In the genomic region with DNA sequence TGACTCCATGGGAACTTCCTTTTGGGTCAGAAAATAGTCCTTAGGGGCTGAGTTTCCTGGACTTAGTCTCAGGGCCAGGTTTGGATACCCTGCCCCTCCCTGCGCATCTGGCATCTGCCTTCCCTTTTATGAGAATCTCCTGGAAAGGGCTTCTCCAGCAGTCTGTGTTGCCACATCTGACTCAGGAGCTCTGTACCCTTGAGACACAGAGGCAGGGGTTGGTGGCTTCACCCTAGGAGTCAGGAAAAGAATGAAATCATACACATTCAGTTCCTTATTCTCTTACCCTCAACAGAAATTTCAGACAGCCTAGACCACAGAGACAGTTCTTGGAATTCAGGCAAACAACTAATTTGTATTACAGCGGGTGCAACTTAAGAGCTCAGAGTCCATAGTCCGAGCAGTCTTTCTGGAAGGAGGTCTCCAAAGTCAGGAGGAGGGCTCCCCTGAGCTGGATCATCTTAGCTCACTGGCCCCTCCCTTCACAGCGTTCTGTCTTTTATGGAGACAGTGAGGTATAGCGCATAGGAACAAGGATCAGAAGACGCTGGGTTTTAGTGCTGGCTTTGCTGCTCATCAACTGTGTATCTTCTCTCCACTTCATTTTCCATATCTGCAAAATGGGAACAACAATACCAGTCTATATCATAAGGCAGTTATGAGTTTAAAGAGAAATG, we compare ENCODE assay signal across 10 cellular contexts. TPM values are rescaled to one million over a fixed set of nuclear protein-coding genes. Genes with fewer than 3 reads are reported as not detected.
DNase-seq lines count a peak whose midpoint lies in the region; FAIRE-seq and TF ChIP-seq lines count a peak whose summit lies in the region.
"Had no signal": no experiment of that assay in that cellular context is flagged by ENCODE, and none has a peak within 500 bp of the region (broad histone marks: within the 10 kb centered on the region; RNA-seq: fewer than 3 reads in every experiment).

No MANE protein-coding gene starts in this region.

- H3K27ac ChIP-seq in kidney (ENCODE audit: low read depth in 2 of 2, low read length in 2 of 2): peak overlapping the region; percentile 38 to 70
- H3K27ac ChIP-seq in transverse colon: peak overlapping the region; percentile 64 to 81 (median 80)
- H3K27ac ChIP-seq: SK-N-MC had no signal

- H3K9me3 ChIP-seq in adipocyte (ENCODE audit: control insufficient read depth, low read length) (no peaks in the 10 kb centered on the region), kidney (ENCODE audit: control insufficient read depth in 1 of 2, low read length in 2 of 2) (no peaks in the 10 kb centered on the region), transverse colon (no peaks in the 10 kb centered on the region)

- H3K4me1 Mint-ChIP-seq in activated T-cell treated with anti-CD3 and anti-CD28 coated beads, Interleukin-2, amount 50 U/mL, for 24 hours (ENCODE audit: low read depth): peaks cover 42% of the 10 kb centered on the region

- 56 to 74% methylated on average over 3 to 6 of the region's 6 CpGs for WGBS in transverse colon (ENCODE audit: low coverage in 1 of 2), 2 donors

- H3K36me3 ChIP-seq in adipocyte (ENCODE audit: control insufficient read depth, insufficient read depth, low read length, severe bottlenecking) (no peaks in the 10 kb centered on the region), kidney (ENCODE audit: control insufficient read depth in 1 of 2, insufficient read depth in 2 of 2, low read length in 2 of 2) (no peaks in the 10 kb centered on the region), transverse colon (no peaks in the 10 kb centered on the region)

- H3K27me3 ChIP-seq in adipocyte (replicated peaks; ENCODE audit: control insufficient read depth, insufficient read depth, low read length): no peaks in the 10 kb centered on the region
- peaks cover 15% of the 10 kb centered on the region for H3K27me3 ChIP-seq in transverse colon

- H3K4me3 ChIP-seq in adipocyte (ENCODE audit: low read length) (peak overlapping the region; percentile 14), kidney (ENCODE audit: low read length in 2 of 2) (no peak overlapping the region), transverse colon (no peak overlapping the region)
- H3K4me3 ChIP-seq: SK-N-MC had no signal

- no peak for TF ChIP-seq POLR2A in transverse colon (IDR thresholded peaks at IDR 0.05)

- H3K9me3 Mint-ChIP-seq in activated T-cell treated with anti-CD3 and anti-CD28 coated beads, Interleukin-2, amount 50 U/mL, for 24 hours: no peaks in the 10 kb centered on the region

- FAIRE-seq in kidney (lab: Jason Lieb, UNC): no peak
- FAIRE-seq: frontal cortex had no signal

- intact Hi-C loops in kidney (cut with DNase I): no loop called here
- intact Hi-C loops in transverse colon (cut with DNase I; ENCODE audit: low total_unique reads): no loop called here

- no peak for TF ChIP-seq EP300 in transverse colon (IDR thresholded peaks at IDR 0.05; ENCODE audit: low read depth)

- in situ Hi-C loops in transverse colon (cut with MboI; ENCODE audit: low pct_ligation_motif_present in 1 of 4, low pct_unique_long_range_greater_than_20kb in 1 of 4, low sequenced_read_pairs in 3 of 4): no loop called here

- H3K9ac ChIP-seq in adipocyte (ENCODE audit: low read length): peak overlapping the region; percentile 77
- no peak overlapping the region for H3K9ac ChIP-seq in kidney (ENCODE audit: low read length in 2 of 2)

- no peak for DNase-seq in activated T-cell treated with anti-CD3 and anti-CD28 coated beads, Interleukin-2, amount 50 U/mL, for 24 hours
- DNase-seq in activated T-cell treated with anti-CD3 and anti-CD28 coated beads, Interleukin-2, amount 50 U/mL, for 48 hours: no peak
- DNase-seq in adipocyte (ENCODE audit: low read depth): peak; percentile 62
- DNase-seq in kidney: peak; percentile 45
- DNase-seq in transverse colon: peak; percentile 22
- DNase-seq in DMS53 (lab: John Stamatoyannopoulos, UW): no peak
- no peak for DNase-seq in stimulated activated CD4-positive, alpha-beta T cell treated with anti-CD3 and anti-CD28 coated beads, Interleukin-2, amount 100 ng/mL, for 48 hours
- DNase-seq in NCI-H2107 (lab: John Stamatoyannopoulos, UW): no peak

- H3K27me3 Mint-ChIP-seq in activated T-cell treated with anti-CD3 and anti-CD28 coated beads, Interleukin-2, amount 50 U/mL, for 24 hours: peaks cover 46% of the 10 kb centered on the region

- no peak for TF ChIP-seq CTCF in kidney (IDR thresholded peaks at IDR 0.05; ENCODE audit: borderline replicate concordance, extremely low read depth, insufficient read depth)
- TF ChIP-seq CTCF in transverse colon (IDR thresholded peaks at IDR 0.05): no peak

- H3K36me3 Mint-ChIP-seq in activated T-cell treated with anti-CD3 and anti-CD28 coated beads, Interleukin-2, amount 50 U/mL, for 24 hours (ENCODE audit: low read depth): no peaks in the 10 kb centered on the region

- H3K4me3 Mint-ChIP-seq in activated T-cell treated with anti-CD3 and anti-CD28 coated beads, Interleukin-2, amount 50 U/mL, for 24 hours: peak overlapping the region; percentile 4

- H3K4me1 ChIP-seq in adipocyte (ENCODE audit: control insufficient read depth, insufficient read depth, low read length) (peaks cover 52% of the 10 kb centered on the region), kidney (ENCODE audit: control insufficient read depth in 1 of 2, insufficient read depth in 1 of 2, low read depth in 1 of 2, low read length in 2 of 2) (peaks cover 8 to 31% of the 10 kb centered on the region in 2 donors), transverse colon (peaks cover 6 to 59% (median 42%) of the 10 kb centered on the region in 4 donors)

- peak overlapping the region; percentile 1 for H3K27ac Mint-ChIP-seq in activated T-cell treated with anti-CD3 and anti-CD28 coated beads, Interleukin-2, amount 50 U/mL, for 24 hours

RNA-seq across cellular contexts. Expression of gene PLAU, which starts 3.0 kb away (rescaled TPM):
- 40.8 TPM for total RNA-seq in kidney
- polyA plus RNA-seq in kidney (ENCODE audit: insufficient read depth, low read depth, low replicate concordance): 82.5 TPM
- total RNA-seq in transverse colon: 1 to 10 TPM in 3 of 4 donors, under 1 TPM in 1; 0.75 to 8.0 (median 2.3) TPM

RNA-seq across cellular contexts. Expression of gene CAMK2G, which starts 33.6 kb away (rescaled TPM):
- total RNA-seq in kidney: 29.1 TPM
- 21.0 TPM for polyA plus RNA-seq in kidney (ENCODE audit: insufficient read depth, low read depth, low replicate concordance)
- total RNA-seq in transverse colon: 100 to 1,000 TPM in 1 of 4 donors, 10 to 100 TPM in 3; 72.0 to 131 (median 83.0) TPM

Comparison
In these comparisons a context has a peak if more than half of its experiments do, and no peak if none do; other contexts are left out.
1. DNase-seq: peak in adipocyte (single experiment), kidney (single experiment) and transverse colon (single experiment); none in activated T-cell treated with anti-CD3 and anti-CD28 coated beads, Interleukin-2, amount 50 U/mL, for 24 hours (single experiment), activated T-cell treated with anti-CD3 and anti-CD28 coated beads, Interleukin-2, amount 50 U/mL, for 48 hours (0 of 2), DMS53 (single experiment), stimulated activated CD4-positive, alpha-beta T cell treated with anti-CD3 and anti-CD28 coated beads, Interleukin-2, amount 100 ng/mL, for 48 hours (0 of 2) and NCI-H2107 (single experiment).